20 cellular contexts compared by ENCODE assay signal in the genomic region with DNA sequence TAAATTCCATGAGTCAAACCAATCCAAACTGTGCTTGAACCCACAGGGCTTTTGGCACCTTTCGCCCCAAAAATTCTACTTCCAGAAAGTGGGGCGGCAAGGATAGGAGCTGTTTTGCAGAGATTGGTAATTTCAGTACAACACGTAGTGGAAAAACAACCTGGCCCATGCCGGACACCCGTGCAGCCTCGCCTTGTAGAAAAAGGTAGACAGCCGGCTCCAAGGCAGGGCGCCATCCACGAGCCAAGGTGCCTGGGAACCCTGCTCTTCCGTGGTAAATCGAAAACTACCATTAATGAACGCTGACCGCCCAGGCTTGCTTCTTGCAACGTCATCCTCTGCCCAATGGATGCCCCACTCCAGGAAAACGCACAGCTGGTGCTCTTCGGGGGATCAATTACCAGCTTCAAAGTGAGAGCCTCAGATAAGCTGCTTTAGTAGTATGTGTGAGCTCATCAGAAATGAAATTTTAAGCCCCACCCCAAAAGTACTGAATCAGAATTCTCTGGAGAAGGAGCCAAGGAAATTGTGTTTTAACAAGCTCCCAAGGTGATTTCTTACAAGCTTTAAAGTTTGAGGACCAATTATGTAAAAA. TPM values are rescaled to one million over a fixed set of nuclear protein-coding genes. Genes with fewer than 3 reads are reported as not detected.
"Had no signal": no experiment of that assay in that cellular context is flagged by ENCODE, and none has a peak within 500 bp of the region (broad histone marks: within the 10 kb centered on the region; RNA-seq: fewer than 3 reads in every experiment).

No MANE protein-coding gene starts in this region.

- H3K27ac ChIP-seq: pancreas, suprapubic skin had no signal

- H3K36me3 Mint-ChIP-seq: type B pancreatic cell had no signal

- H3K27me3 Mint-ChIP-seq: activated CD4-positive, alpha-beta T cell treated with anti-CD3 and anti-CD28 coated beads, Interleukin-2, amount 10 ng/mL, durations not matched to agents 7 days and 5 days; activated T-helper 17 cell treated with anti-CD3 and anti-CD28 coated beads, Interleukin-2, amount 50 U/mL, for 72 hours; type B pancreatic cell had no signal

- H3K36me3 ChIP-seq: pancreas, suprapubic skin had no signal

- ATAC-seq: activated T-helper 17 cell treated with anti-CD3 and anti-CD28 coated beads, Interleukin-2, amount 50 U/mL, for 72 hours; left ventricle myocardium superior; pancreas; stimulated activated naive CD8-positive, alpha-beta T cell treated with anti-CD3 and anti-CD28 coated beads, Interleukin-15, Interleukin-2, amounts not matched to agents 100 U/mL and 50 U/mL, for 24 hours had no signal

- H3K4me3 Mint-ChIP-seq: activated CD4-positive, alpha-beta T cell treated with anti-CD3 and anti-CD28 coated beads, Interleukin-2, amount 10 ng/mL, durations not matched to agents 7 days and 5 days; activated naive CD4-positive, alpha-beta T cell treated with anti-CD3 and anti-CD28 coated beads for 36 hours; activated T-helper 17 cell treated with anti-CD3 and anti-CD28 coated beads, Interleukin-2, amount 50 U/mL, for 72 hours; type B pancreatic cell had no signal

- H3K4me1 Mint-ChIP-seq: activated CD4-positive, alpha-beta T cell treated with anti-CD3 and anti-CD28 coated beads, Interleukin-2, amount 10 ng/mL, durations not matched to agents 7 days and 5 days; activated T-helper 17 cell treated with anti-CD3 and anti-CD28 coated beads, Interleukin-2, amount 50 U/mL, for 72 hours had no signal

- H3K27ac Mint-ChIP-seq: activated CD4-positive, alpha-beta T cell treated with anti-CD3 and anti-CD28 coated beads, Interleukin-2, amount 10 ng/mL, durations not matched to agents 7 days and 5 days; activated naive CD4-positive, alpha-beta T cell treated with anti-CD3 and anti-CD28 coated beads for 36 hours; activated T-helper 17 cell treated with anti-CD3 and anti-CD28 coated beads, Interleukin-2, amount 50 U/mL, for 72 hours; type B pancreatic cell had no signal

- DNase-seq: activated CD4-positive, alpha-beta T cell treated with anti-CD3 and anti-CD28 coated beads, Interleukin-2, amount 10 ng/mL, durations not matched to agents 7 days and 5 days; activated CD4-positive, CD25-positive, alpha-beta regulatory T cell; activated naive CD4-positive, alpha-beta T cell treated with anti-CD3 and anti-CD28 coated beads for 36 hours; activated T-cell treated with anti-CD3 and anti-CD28 coated beads for 4 hours; effector CD4-positive, alpha-beta T cell; kidney; left ventricle myocardium superior; mesenchymal stem cell; pancreas; stimulated activated CD4-positive, alpha-beta T cell treated with anti-CD3 and anti-CD28 coated beads, Interleukin-4, amount 100 ng/mL, for 1 hour; stimulated activated CD8-positive, alpha-beta memory T cell treated with anti-CD3 and anti-CD28 coated beads, Interleukin-4, amount 100 ng/mL, for 48 hours; stimulated activated naive CD8-positive, alpha-beta T cell treated with anti-CD3 and anti-CD28 coated beads, Interleukin-15, Interleukin-2, amounts not matched to agents 100 U/mL and 50 U/mL, for 24 hours had no signal

- H3K4me1 ChIP-seq: pancreas, suprapubic skin had no signal

- H3K27me3 ChIP-seq: pancreas, suprapubic skin had no signal

- H3K4me3 ChIP-seq: pancreas, suprapubic skin had no signal

- H3K9me3 ChIP-seq: pancreas had no signal

- H3K9me3 Mint-ChIP-seq: activated T-helper 17 cell treated with anti-CD3 and anti-CD28 coated beads, Interleukin-2, amount 50 U/mL, for 72 hours; type B pancreatic cell had no signal

RNA-seq across cellular contexts. Expression of gene OOEP, which starts 1.8 kb away (rescaled TPM):
- total RNA-seq: astrocyte, epithelial cell of proximal tubule, renal cortical epithelial cell had no signal
- polyA plus RNA-seq: neural cell had no signal

RNA-seq across cellular contexts. Expression of gene KHDC3L, which starts 5.4 kb away (rescaled TPM):
- total RNA-seq: activated CD4-positive, alpha-beta T cell treated with anti-CD3 and anti-CD28 coated beads, Interleukin-2, amount 10 ng/mL, durations not matched to agents 7 days and 5 days; activated CD8-positive, alpha-beta memory T cell treated with anti-CD3 and anti-CD28 coated beads for 36 hours; activated naive CD4-positive, alpha-beta T cell treated with anti-CD3 and anti-CD28 coated beads for 36 hours; activated T-helper 17 cell treated with anti-CD3 and anti-CD28 coated beads, Interleukin-2, amount 50 U/mL, for 72 hours; astrocyte; epithelial cell of proximal tubule; kidney; left ventricle myocardium superior; pancreas; renal cortical epithelial cell; suprapubic skin had no signal
- polyA plus RNA-seq: neural cell, pancreas had no signal

RNA-seq across cellular contexts. Expression of gene DPPA5, which starts 13.8 kb away (rescaled TPM):
- total RNA-seq: activated CD4-positive, alpha-beta T cell treated with anti-CD3 and anti-CD28 coated beads, Interleukin-2, amount 10 ng/mL, durations not matched to agents 7 days and 5 days; activated CD8-positive, alpha-beta memory T cell treated with anti-CD3 and anti-CD28 coated beads for 36 hours; activated naive CD4-positive, alpha-beta T cell treated with anti-CD3 and anti-CD28 coated beads for 36 hours; activated T-helper 17 cell treated with anti-CD3 and anti-CD28 coated beads, Interleukin-2, amount 50 U/mL, for 72 hours; astrocyte; epithelial cell of proximal tubule; kidney; left ventricle myocardium superior; pancreas; renal cortical epithelial cell; suprapubic skin had no signal
- polyA plus RNA-seq: neural cell, pancreas had no signal

RNA-seq across cellular contexts. Expression of gene DDX43, which starts 26.8 kb away (rescaled TPM):
- total RNA-seq: activated naive CD4-positive, alpha-beta T cell treated with anti-CD3 and anti-CD28 coated beads for 36 hours; astrocyte had no signal
- polyA plus RNA-seq: neural cell had no signal
